ENCODE assay signal across 11 cellular contexts in genomic region chr15:54776410-54776809, GRCh38.
"Had no signal": no experiment of that assay in that cellular context is flagged by ENCODE, and none has a peak within 500 bp of the region (broad histone marks: within the 10 kb centered on the region; RNA-seq: fewer than 3 reads in every experiment).

No MANE protein-coding gene starts in this region.

- H3K4me3 ChIP-seq: GM23248, GM23338, HAP-1 had no signal

- H3K4me1 ChIP-seq: HAP-1 had no signal

- H3K9ac ChIP-seq: GM23248 had no signal

- H3K9me3 ChIP-seq: HAP-1 had no signal

- ATAC-seq: HCT116 had no signal

- H3K36me3 ChIP-seq: HAP-1 had no signal

- FAIRE-seq: H1, H54 had no signal

- H3K27ac ChIP-seq: GM23248 had no signal

- DNase-seq: GM23248, GOT3, H7, H9, HCEC 1CT, HFFc6 had no signal

- H2AFZ ChIP-seq: GM23248, GM23338 had no signal

- H3K4me2 ChIP-seq: GM23338 had no signal
